Comparison of ENCODE assay signal across 9 cellular contexts in genomic region chr18:77066689-77067088, GRCh38.
DNase-seq lines count a peak whose midpoint lies in the region; FAIRE-seq and TF ChIP-seq lines count a peak whose summit lies in the region.
"Had no signal": no experiment of that assay in that cellular context is flagged by ENCODE, and none has a peak within 500 bp of the region (broad histone marks: within the 10 kb centered on the region; RNA-seq: fewer than 3 reads in every experiment).

No MANE protein-coding gene starts in this region.

- no peak overlapping the region for H3K14ac ChIP-seq in mesenchymal stem cell (ENCODE audit: low read length in 2 of 2)

- no peaks in the 10 kb centered on the region for H3K9me3 Mint-ChIP-seq in activated CD4-positive, alpha-beta T cell treated with anti-CD3 and anti-CD28 coated beads, Interleukin-2, amount 10 ng/mL, durations not matched to agents 7 days and 5 days
- H3K9me3 Mint-ChIP-seq in activated T-helper 2 cell treated with anti-CD3 and anti-CD28 coated beads, Interferon-gamma antibody, Interleukin-2, Interleukin-4, amounts not matched to agents 10 μg/mL and 5 μg/mL and 100 μg/mL, durations not matched to agents 14 hours and 24 hours and 36 hours, result no peaks in the 10 kb centered on the region

- 73% methylated on average over 6 of the region's 9 CpGs for WGBS in mesenchymal stem cell

- no peak overlapping the region for H2BK5ac ChIP-seq in mesenchymal stem cell (ENCODE audit: low read depth, low read length, poor library complexity, severe bottlenecking)

- H3K4me1 Mint-ChIP-seq in activated CD4-positive, alpha-beta T cell treated with anti-CD3 and anti-CD28 coated beads, Interleukin-2, amount 10 ng/mL, durations not matched to agents 7 days and 5 days, result peaks cover 100% of the 10 kb centered on the region
- peaks cover 97% of the 10 kb centered on the region for H3K4me1 Mint-ChIP-seq in activated T-helper 2 cell treated with anti-CD3 and anti-CD28 coated beads, Interferon-gamma antibody, Interleukin-2, Interleukin-4, amounts not matched to agents 10 μg/mL and 5 μg/mL and 100 μg/mL, durations not matched to agents 14 hours and 24 hours and 36 hours (ENCODE audit: low read depth)

- H3K27me3 Mint-ChIP-seq in activated CD4-positive, alpha-beta T cell treated with anti-CD3 and anti-CD28 coated beads, Interleukin-2, amount 10 ng/mL, durations not matched to agents 7 days and 5 days, result no peaks in the 10 kb centered on the region
- no peaks in the 10 kb centered on the region for H3K27me3 Mint-ChIP-seq in activated T-helper 2 cell treated with anti-CD3 and anti-CD28 coated beads, Interferon-gamma antibody, Interleukin-2, Interleukin-4, amounts not matched to agents 10 μg/mL and 5 μg/mL and 100 μg/mL, durations not matched to agents 14 hours and 24 hours and 36 hours (ENCODE audit: low read depth)

- peak overlapping the region; percentile 15 for H2BK15ac ChIP-seq in mesenchymal stem cell (ENCODE audit: low read depth, poor library complexity, severe bottlenecking)

- H3K4ac ChIP-seq in mesenchymal stem cell (ENCODE audit: low read depth in 1 of 2, low read length in 2 of 2), result peak overlapping the region; percentile 29 to 83

- peak overlapping the region; percentile 51 to 95 for H2BK12ac ChIP-seq in mesenchymal stem cell (ENCODE audit: low read length in 2 of 2)

- TF ChIP-seq CTCF in kidney (IDR thresholded peaks at IDR 0.05; ENCODE audit: borderline replicate concordance, extremely low read depth, insufficient read depth), result no peak

- peaks cover 11% of the 10 kb centered on the region for H3K79me1 ChIP-seq in mesenchymal stem cell (replicated peaks; ENCODE audit: low read length, poor library complexity, severe bottlenecking)

- H4K8ac ChIP-seq in mesenchymal stem cell (ENCODE audit: low read length), result peak overlapping the region; percentile 16

- peak overlapping the region; percentile 23 for H4K91ac ChIP-seq in mesenchymal stem cell (ENCODE audit: low read length)

- no peak for DNase-seq in activated CD4-positive, alpha-beta T cell treated with anti-CD3 and anti-CD28 coated beads, Interleukin-2, amount 10 ng/mL, durations not matched to agents 7 days and 5 days
- DNase-seq in activated CD4-positive, alpha-beta T cell treated with anti-CD3 and anti-CD28 coated beads, Interleukin-2, amount 50 U/mL, for 48 hours, result no peak
- DNase-seq in activated T-helper 2 cell treated with anti-CD3 and anti-CD28 coated beads, Interferon-gamma antibody, Interleukin-2, Interleukin-4, amounts not matched to agents 10 μg/mL and 5 μg/mL and 100 μg/mL, durations not matched to agents 14 hours and 24 hours and 36 hours (ENCODE audit: low spot score), result no peak
- DNase-seq in mesenchymal stem cell (no peak), posterior vena cava (ENCODE audit: low spot score) (no peak), GF-D8 (lab: John Stamatoyannopoulos, UW) (no peak), kidney (no peak)

- H3K27me3 ChIP-seq in mesenchymal stem cell (ENCODE audit: control insufficient read depth in 1 of 2, insufficient read depth in 1 of 2, low read length in 2 of 2) (no peaks in the 10 kb centered on the region), subcutaneous abdominal adipose tissue (ENCODE audit: control insufficient read depth in 5 of 5, insufficient read depth in 4 of 5, low read length in 5 of 5) (peaks cover 0 to 4% (median 0%) of the 10 kb centered on the region in 5 donors)
- H3K27me3 ChIP-seq: testis had no signal

- no peak for FAIRE-seq in kidney (lab: Jason Lieb, UNC)

- no peak overlapping the region for H3K4me2 ChIP-seq in mesenchymal stem cell (ENCODE audit: low read length, poor library complexity, severe bottlenecking)

- no peak overlapping the region for H3K4me3 ChIP-seq in mesenchymal stem cell (ENCODE audit: insufficient read depth in 1 of 2, low read depth in 1 of 2, low read length in 2 of 2)
- no peak overlapping the region for H3K4me3 ChIP-seq in subcutaneous abdominal adipose tissue (ENCODE audit: low read depth in 1 of 5, low read length in 5 of 5)
- H3K4me3 ChIP-seq in kidney (ENCODE audit: low read length in 2 of 2), result no peak overlapping the region
- H3K4me3 ChIP-seq: testis had no signal

- peaks cover 94% of the 10 kb centered on the region for H3K36me3 Mint-ChIP-seq in activated CD4-positive, alpha-beta T cell treated with anti-CD3 and anti-CD28 coated beads, Interleukin-2, amount 10 ng/mL, durations not matched to agents 7 days and 5 days (ENCODE audit: low read depth)
- H3K36me3 Mint-ChIP-seq in activated T-helper 2 cell treated with anti-CD3 and anti-CD28 coated beads, Interferon-gamma antibody, Interleukin-2, Interleukin-4, amounts not matched to agents 10 μg/mL and 5 μg/mL and 100 μg/mL, durations not matched to agents 14 hours and 24 hours and 36 hours (ENCODE audit: low read depth), result peaks cover 81% of the 10 kb centered on the region

- peak overlapping the region; percentile 6 for H2AFZ ChIP-seq in mesenchymal stem cell (ENCODE audit: low read depth, low read length)

- H3K9ac ChIP-seq in mesenchymal stem cell (ENCODE audit: low read length), result peak overlapping the region; percentile 88
- no peak overlapping the region for H3K9ac ChIP-seq in subcutaneous abdominal adipose tissue (ENCODE audit: low read length in 5 of 5)
- H3K9ac ChIP-seq in kidney (ENCODE audit: low read length in 2 of 2), result no peak overlapping the region

- H3K27ac Mint-ChIP-seq in activated CD4-positive, alpha-beta T cell treated with anti-CD3 and anti-CD28 coated beads, Interleukin-2, amount 10 ng/mL, durations not matched to agents 7 days and 5 days, result peak overlapping the region; percentile 99
- peak overlapping the region; percentile 94 for H3K27ac Mint-ChIP-seq in activated T-helper 2 cell treated with anti-CD3 and anti-CD28 coated beads, Interferon-gamma antibody, Interleukin-2, Interleukin-4, amounts not matched to agents 10 μg/mL and 5 μg/mL and 100 μg/mL, durations not matched to agents 14 hours and 24 hours and 36 hours

- POLR2A ChIA-PET in activated CD4-positive, alpha-beta T cell treated with anti-CD3 and anti-CD28 coated beads, Interleukin-2, amount 10 ng/mL, durations not matched to agents 7 days and 5 days (lab: Charles Lee), result interaction anchor here (1.3 to 1.5 kb wide), 2 partner anchors 12 to 55 kb away, joined by 3 to 7 read pairs; no protein-coding TSS in a partner anchor

- H3K4me3 Mint-ChIP-seq in activated CD4-positive, alpha-beta T cell treated with anti-CD3 and anti-CD28 coated beads, Interleukin-2, amount 10 ng/mL, durations not matched to agents 7 days and 5 days, result peak overlapping the region; percentile 14
- no peak overlapping the region for H3K4me3 Mint-ChIP-seq in activated T-helper 2 cell treated with anti-CD3 and anti-CD28 coated beads, Interferon-gamma antibody, Interleukin-2, Interleukin-4, amounts not matched to agents 10 μg/mL and 5 μg/mL and 100 μg/mL, durations not matched to agents 14 hours and 24 hours and 36 hours (ENCODE audit: low read depth)

- peak overlapping the region; percentile 81 for H2AK5ac ChIP-seq in mesenchymal stem cell (ENCODE audit: low read length, severe bottlenecking)

- peaks cover 0 to 42% of the 10 kb centered on the region in 2 experiments for H3K36me3 ChIP-seq in mesenchymal stem cell (ENCODE audit: control insufficient read depth in 1 of 2, insufficient read depth in 2 of 2, low read depth in 1 of 2, low read length in 2 of 2)
- H3K36me3 ChIP-seq in subcutaneous abdominal adipose tissue (ENCODE audit: control insufficient read depth in 5 of 5, insufficient read depth in 5 of 5, low read length in 5 of 5), result peaks cover 0 to 8% (median 4%) of the 10 kb centered on the region in 5 donors
- no peaks in the 10 kb centered on the region for H3K36me3 ChIP-seq in kidney (ENCODE audit: control insufficient read depth in 1 of 2, insufficient read depth in 2 of 2, low read length in 2 of 2)

- CTCF ChIA-PET in activated CD4-positive, alpha-beta T cell treated with anti-CD3 and anti-CD28 coated beads, Interleukin-2, amount 10 ng/mL, durations not matched to agents 7 days and 5 days (lab: Charles Lee), result interaction anchor here (0.8 to 2.3 kb wide), 10 partner anchors 9 to 102 kb away, joined by 3 to 20 read pairs (median 4); no protein-coding TSS in a partner anchor

- H3K4me1 ChIP-seq in mesenchymal stem cell (ENCODE audit: control insufficient read depth, insufficient read depth, low read depth, low read length) (peaks cover 48% of the 10 kb centered on the region), subcutaneous abdominal adipose tissue (ENCODE audit: control insufficient read depth in 5 of 5, insufficient read depth in 5 of 5, low read length in 5 of 5) (peaks cover 8 to 73% (median 40%) of the 10 kb centered on the region in 5 donors), kidney (ENCODE audit: control insufficient read depth in 1 of 2, insufficient read depth in 1 of 2, low read depth in 1 of 2, low read length in 2 of 2) (peaks cover 0 to 14% of the 10 kb centered on the region in 2 donors)

- H3K18ac ChIP-seq in mesenchymal stem cell (ENCODE audit: low read depth in 1 of 2, low read length in 2 of 2), result peak overlapping the region; percentile 69 to 87

- no peak overlapping the region for H3K23ac ChIP-seq in mesenchymal stem cell (ENCODE audit: low read length in 2 of 2)

- peak overlapping the region; percentile 82 for H3K27ac ChIP-seq in mesenchymal stem cell (ENCODE audit: low read length, poor library complexity, severe bottlenecking)
- peak overlapping the region; percentile 56 for H3K27ac ChIP-seq in subcutaneous abdominal adipose tissue (ENCODE audit: low read depth, low read length)
- peak overlapping the region in 1 of 2 donors; percentile 58 for H3K27ac ChIP-seq in kidney (ENCODE audit: low read depth in 2 of 2, low read length in 2 of 2)

- intact Hi-C loops in activated T-helper 2 cell treated with anti-CD3 and anti-CD28 coated beads, Interferon-gamma antibody, Interleukin-2, Interleukin-4, amounts not matched to agents 10 μg/mL and 5 μg/mL and 100 μg/mL, durations not matched to agents 14 hours and 24 hours and 36 hours (cut with micrococcal nuclease), result loop anchor here (1.0 to 10.0 kb wide), 3 partner anchors 36 to 412 kb away; no protein-coding TSS in a partner anchor
- intact Hi-C loops in posterior vena cava (cut with DNase I), result loop anchor here in 1 of 2 donors (5.0 kb wide), 1 partner anchor 36 kb away; no protein-coding TSS in a partner anchor
- intact Hi-C loops in kidney (cut with DNase I), result no loop called here

- H3K9me3 ChIP-seq in mesenchymal stem cell (ENCODE audit: control insufficient read depth, low read length) (no peaks in the 10 kb centered on the region), subcutaneous abdominal adipose tissue (ENCODE audit: control insufficient read depth in 5 of 5, low read length in 5 of 5) (no peaks in the 10 kb centered on the region), kidney (ENCODE audit: control insufficient read depth in 1 of 2, low read length in 2 of 2) (no peaks in the 10 kb centered on the region)
- H3K9me3 ChIP-seq: testis had no signal

- peak overlapping the region; percentile 56 for H2BK120ac ChIP-seq in mesenchymal stem cell (ENCODE audit: low read depth, low read length)
